38 cellular contexts compared by ENCODE assay signal in the genomic region with DNA sequence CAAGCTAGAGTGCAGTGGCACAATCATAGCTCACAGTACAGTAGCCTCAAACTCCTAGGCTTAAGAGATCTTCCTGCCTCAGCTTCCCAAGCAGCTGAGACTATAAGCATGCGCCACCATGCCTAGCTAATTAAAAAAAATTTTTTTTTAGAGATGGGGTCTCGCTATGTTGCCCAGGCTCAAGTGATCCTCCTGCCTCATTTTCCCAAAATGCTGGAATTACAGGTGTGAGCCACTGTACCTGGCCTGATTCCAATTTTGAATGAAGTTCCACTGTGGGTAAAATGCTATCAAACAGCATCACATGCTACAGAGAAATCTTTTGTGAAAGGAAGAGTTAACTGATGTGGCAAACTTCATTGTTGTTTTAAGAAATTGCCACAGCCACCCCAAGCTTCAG.
"Had no signal": no experiment of that assay in that cellular context is flagged by ENCODE, and none has a peak within 500 bp of the region (broad histone marks: within the 10 kb centered on the region; RNA-seq: fewer than 3 reads in every experiment).

No MANE protein-coding gene starts in this region.

- H3K9me3 ChIP-seq: adrenal gland, body of pancreas had no signal

- H3K4me1 Mint-ChIP-seq: brain had no signal

- H3K27ac ChIP-seq: adrenal gland, ascending aorta, body of pancreas, brain microvascular endothelial cell, breast epithelium, cardiac muscle cell had no signal

- H3K4me3 Mint-ChIP-seq: activated naive CD4-positive, alpha-beta T cell treated with anti-CD3 and anti-CD28 coated beads for 36 hours; activated naive CD4-positive, alpha-beta T cell treated with anti-CD3 and anti-CD28 coated beads, Interleukin-2, amount 10 ng/mL, durations not matched to agents 7 days and 5 days; activated naive CD4-positive, alpha-beta T cell treated with anti-CD3 and anti-CD28 coated beads, Interleukin-2, amount 50 U/mL, for 24 hours; activated naive CD8-positive, alpha-beta T cell; activated naive CD8-positive, alpha-beta T cell treated with anti-CD3 and anti-CD28 coated beads for 36 hours; activated naive CD8-positive, alpha-beta T cell treated with anti-CD3 and anti-CD28 coated beads, Interleukin-2, amount 10 ng/mL, durations not matched to agents 7 days and 5 days; activated naive CD8-positive, alpha-beta T cell treated with anti-CD3 and anti-CD28 coated beads, Interleukin-2, amount 50 U/mL, for 24 hours; activated T-cell treated with anti-CD3 and anti-CD28 coated beads, Interleukin-2, amount 50 U/mL, for 24 hours; activated T-cell treated with anti-CD3 and anti-CD28 coated beads, Interleukin-2, amount 50 U/mL, for 4 hours; activated T-cell treated with anti-CD3 and anti-CD28 coated beads, Interleukin-2, amount 50 U/mL, for 72 hours; activated T-helper 1 cell treated with anti-CD3 and anti-CD28 coated beads, Interleukin-12 subunit alpha, Interleukin-12 subunit beta, Interleukin-2, Interleukin-4 antibody, amounts not matched to agents 30 ng/mL and 10 ng/mL and 1 ng/mL, durations not matched to agents 14 hours and 24 hours and 36 hours; activated T-helper 17 cell treated with anti-CD3 and anti-CD28 coated beads, Interleukin-2, amount 50 U/mL, for 72 hours; brain; central memory CD8-positive, alpha-beta T cell had no signal

- H3K27me3 ChIP-seq: adrenal gland, ascending aorta, body of pancreas, brain microvascular endothelial cell, breast epithelium, cardiac muscle cell had no signal

- ATAC-seq: activated naive CD4-positive, alpha-beta T cell treated with anti-CD3 and anti-CD28 coated beads, Interleukin-2, amount 50 U/mL, for 72 hours; activated naive CD8-positive, alpha-beta T cell treated with anti-CD3 and anti-CD28 coated beads, Interleukin-2, amount 50 U/mL, for 24 hours; activated T-cell treated with anti-CD3 and anti-CD28 coated beads, Interleukin-2, amount 50 U/mL, for 4 hours; activated T-cell treated with anti-CD3 and anti-CD28 coated beads, Interleukin-2, amount 50 U/mL, for 72 hours; activated T-helper 17 cell treated with anti-CD3 and anti-CD28 coated beads, Interleukin-2, amount 50 U/mL, for 72 hours; body of pancreas had no signal

- H3K27ac Mint-ChIP-seq: activated naive CD4-positive, alpha-beta T cell treated with anti-CD3 and anti-CD28 coated beads for 36 hours; activated naive CD4-positive, alpha-beta T cell treated with anti-CD3 and anti-CD28 coated beads, Interleukin-2, amount 10 ng/mL, durations not matched to agents 7 days and 5 days; activated naive CD4-positive, alpha-beta T cell treated with anti-CD3 and anti-CD28 coated beads, Interleukin-2, amount 50 U/mL, for 24 hours; activated naive CD4-positive, alpha-beta T cell treated with anti-CD3 and anti-CD28 coated beads, Interleukin-2, amount 50 U/mL, for 72 hours; activated naive CD8-positive, alpha-beta T cell; activated naive CD8-positive, alpha-beta T cell treated with anti-CD3 and anti-CD28 coated beads for 36 hours; activated naive CD8-positive, alpha-beta T cell treated with anti-CD3 and anti-CD28 coated beads, Interleukin-2, amount 10 ng/mL, durations not matched to agents 7 days and 5 days; activated naive CD8-positive, alpha-beta T cell treated with anti-CD3 and anti-CD28 coated beads, Interleukin-2, amount 50 U/mL, for 24 hours; activated T-cell treated with anti-CD3 and anti-CD28 coated beads, Interleukin-2, amount 50 U/mL, for 24 hours; activated T-helper 1 cell treated with anti-CD3 and anti-CD28 coated beads, Interleukin-12 subunit alpha, Interleukin-12 subunit beta, Interleukin-2, Interleukin-4 antibody, amounts not matched to agents 30 ng/mL and 10 ng/mL and 1 ng/mL, durations not matched to agents 14 hours and 24 hours and 36 hours; brain had no signal

- H3K4me3 ChIP-seq: adrenal gland, ascending aorta, body of pancreas, breast epithelium, cardiac muscle cell had no signal

- DNase-seq: activated effector memory CD4-positive, alpha-beta T cell treated with anti-CD3 and anti-CD28 coated beads, Interleukin-2, amount 50 U/mL, for 16 hours; activated effector memory CD4-positive, alpha-beta T cell treated with Interleukin-2 at 50 U/mL for 16 hours; activated gamma-delta T cell; activated gamma-delta T cell treated with Interleukin-2 at 50 U/mL for 16 hours; activated naive CD4-positive, alpha-beta T cell; activated naive CD4-positive, alpha-beta T cell treated with anti-CD3 and anti-CD28 coated beads for 36 hours; activated naive CD4-positive, alpha-beta T cell treated with anti-CD3 and anti-CD28 coated beads, Interleukin-2, amount 10 ng/mL, durations not matched to agents 7 days and 5 days; activated naive CD4-positive, alpha-beta T cell treated with anti-CD3 and anti-CD28 coated beads, Interleukin-2, amount 50 U/mL, for 16 hours; activated naive CD4-positive, alpha-beta T cell treated with Interleukin-2 at 50 U/mL for 16 hours; activated naive CD8-positive, alpha-beta T cell treated with anti-CD3 and anti-CD28 coated beads for 36 hours; activated naive CD8-positive, alpha-beta T cell treated with anti-CD3 and anti-CD28 coated beads, Interleukin-2, amount 10 ng/mL, durations not matched to agents 7 days and 5 days; activated naive CD8-positive, alpha-beta T cell treated with anti-CD3 and anti-CD28 coated beads, Interleukin-2, amount 50 U/mL, for 24 hours; activated T-cell treated with anti-CD3 and anti-CD28 coated beads, Interleukin-2, amount 50 U/mL, for 24 hours; activated T-cell treated with anti-CD3 and anti-CD28 coated beads, Interleukin-2, amount 50 U/mL, for 4 hours; activated T-cell treated with anti-CD3 and anti-CD28 coated beads, Interleukin-2, amount 50 U/mL, for 48 hours; activated T-cell treated with anti-CD3 and anti-CD28 coated beads, Interleukin-2, amount 50 U/mL, for 72 hours; adrenal gland; amniotic stem cell; amygdala; anterior cingulate cortex; aorta; body of pancreas; brain microvascular endothelial cell; caudate nucleus; central memory CD4-positive, alpha-beta T cell; cerebellar nuclear complex had no signal

- H3K27me3 Mint-ChIP-seq: activated naive CD4-positive, alpha-beta T cell treated with anti-CD3 and anti-CD28 coated beads, Interleukin-2, amount 10 ng/mL, durations not matched to agents 7 days and 5 days; activated naive CD4-positive, alpha-beta T cell treated with anti-CD3 and anti-CD28 coated beads, Interleukin-2, amount 50 U/mL, for 24 hours; activated naive CD8-positive, alpha-beta T cell; activated naive CD8-positive, alpha-beta T cell treated with anti-CD3 and anti-CD28 coated beads for 36 hours; activated naive CD8-positive, alpha-beta T cell treated with anti-CD3 and anti-CD28 coated beads, Interleukin-2, amount 10 ng/mL, durations not matched to agents 7 days and 5 days; activated naive CD8-positive, alpha-beta T cell treated with anti-CD3 and anti-CD28 coated beads, Interleukin-2, amount 50 U/mL, for 24 hours; activated T-cell treated with anti-CD3 and anti-CD28 coated beads, Interleukin-2, amount 50 U/mL, for 24 hours; activated T-helper 17 cell treated with anti-CD3 and anti-CD28 coated beads, Interleukin-2, amount 50 U/mL, for 72 hours; central memory CD8-positive, alpha-beta T cell had no signal

- H3K4me1 ChIP-seq: ascending aorta, breast epithelium had no signal

- H3K9me3 Mint-ChIP-seq: activated T-helper 17 cell treated with anti-CD3 and anti-CD28 coated beads, Interleukin-2, amount 50 U/mL, for 72 hours had no signal

- FAIRE-seq: astrocyte, bronchial epithelial cell had no signal
